Comparison of ENCODE assay signal across 8 cellular contexts in genomic region chr5:141182248-141182647, GRCh38. TPM values are rescaled to one million over a fixed set of nuclear protein-coding genes. Genes with fewer than 3 reads are reported as not detected.
DNase-seq lines count a peak whose midpoint lies in the region; ATAC-seq lines count a peak whose summit lies in the region.

Gene PCDHB16 (plus strand): TSS chr5:141182387. CDS start chr5:141182560, 173 bp downstream.

- DNase-seq in Ammon's horn (ENCODE audit: low spot score) (peak; percentile 75), NCI-H1694 treated with DMSO at 0.1 percent for 48 hours (lab: John Stamatoyannopoulos, UW) (peak; percentile 59), dermis microvascular lymphatic vessel endothelial cell (ENCODE audit: low read depth in 2 of 2) (peak; percentile 14 to 24), midbrain (lab: John Stamatoyannopoulos, UW) (peak; percentile 48)

- ATAC-seq in HG03439 (IDR thresholded peaks at IDR 0.05; ENCODE audit: unreplicated experiment) (no peak), HG03460 (IDR thresholded peaks at IDR 0.05; ENCODE audit: unreplicated experiment) (no peak), GM18858 (IDR thresholded peaks at IDR 0.05; ENCODE audit: unreplicated experiment) (no peak), HG03108 (IDR thresholded peaks at IDR 0.05; ENCODE audit: unreplicated experiment) (no peak)

RNA-seq across cellular contexts. Expression of gene PCDHB16, which starts in this region (rescaled TPM):
- 0.13 and 0.76 TPM in 2 replicates for total RNA-seq in dermis microvascular lymphatic vessel endothelial cell

Comparison
In these comparisons a context has a peak if more than half of its experiments do, and no peak if none do; other contexts are left out.
1. Peak in DNase-seq in dermis microvascular lymphatic vessel endothelial cell; RNA of the gene not detected or under 1 TPM.
2. DNase-seq: peak in every context shown above with its lines; median percentile 75 in Ammon's horn; 59 in NCI-H1694 treated with DMSO at 0.1 percent for 48 hours; 48 in midbrain; 19 in dermis microvascular lymphatic vessel endothelial cell.